In genomic region chr6:53725791-53726575, GRCh38 we compare ENCODE assay signal across 8 cellular contexts.
DNase-seq lines count a peak whose midpoint lies in the region; ATAC-seq, FAIRE-seq and TF ChIP-seq lines count a peak whose summit lies in the region.

No MANE protein-coding gene starts in this region.

- H3K27ac Mint-ChIP-seq in natural killer cell: no peak overlapping the region

- H3K27ac ChIP-seq in OCI-LY3 (ENCODE audit: low read length): no peak overlapping the region

- H3K9me3 Mint-ChIP-seq in natural killer cell: no peaks in the 10 kb centered on the region

- peaks cover 16 to 34% of the 10 kb centered on the region in 2 donors for H3K27me3 Mint-ChIP-seq in natural killer cell (ENCODE audit: low read depth in 2 of 2)

- H3K9me3 ChIP-seq in OCI-LY3 (ENCODE audit: insufficient read depth, low read length): no peaks in the 10 kb centered on the region

- peak overlapping the region; percentile 8; the same call in 1 of the 2 replicates for H2AFZ ChIP-seq in OCI-LY3 (ENCODE audit: low read depth, low read length)

- H3K4me3 Mint-ChIP-seq in natural killer cell: no peak overlapping the region

- H3K27me3 ChIP-seq in OCI-LY3 (ENCODE audit: low read depth, low read length): peaks cover 7% of the 10 kb centered on the region

- H3K9ac ChIP-seq in OCI-LY3 (ENCODE audit: low read length): peak overlapping the region; percentile 28

- peaks cover 18% of the 10 kb centered on the region for H3K4me1 ChIP-seq in OCI-LY3 (ENCODE audit: low read length)

- peak; percentile 90 for ATAC-seq in GM21390 (IDR thresholded peaks at IDR 0.05; ENCODE audit: unreplicated experiment)
- ATAC-seq in natural killer cell: peak; percentile 91 to 98 (median 96)

- no peaks in the 10 kb centered on the region for H3K36me3 Mint-ChIP-seq in natural killer cell

- H3K4me2 ChIP-seq in OCI-LY3 (ENCODE audit: low read length): peak overlapping the region; percentile 68

- H3K4me1 Mint-ChIP-seq in natural killer cell: peaks cover 12 to 13% of the 10 kb centered on the region in 2 donors

- H3K4me3 ChIP-seq in OCI-LY3 (ENCODE audit: low read length): peak overlapping the region; percentile 74

- no peaks in the 10 kb centered on the region for H4K20me1 ChIP-seq in OCI-LY3 (ENCODE audit: insufficient read depth, low read length)

- FAIRE-seq in D721Med (lab: Jason Lieb, UNC): no peak

- TF ChIP-seq CTCF in D721Med (IDR thresholded peaks at IDR 0.05; ENCODE audit: insufficient read depth, missing control alignments): peak; percentile 99
- peak; percentile 97 for TF ChIP-seq CTCF in OCI-LY3 (IDR thresholded peaks at IDR 0.05; ENCODE audit: low read depth, low read length)
- peak; percentile 93 for TF ChIP-seq CTCF in natural killer cell (IDR thresholded peaks at IDR 0.05)

- intact Hi-C loops in natural killer cell (cut with micrococcal nuclease): loop anchor here (5.0 kb wide), 2 partner anchors 74 to 554 kb away; no protein-coding TSS in a partner anchor

- no peak for TF ChIP-seq POLR2A in erythroblast (IDR thresholded peaks at IDR 0.05; ENCODE audit: low read length)

- DNase-seq in D721Med (ENCODE audit: insufficient read length, low spot score): peak; percentile 63
- DNase-seq in HUDEP-2 (lab: John Stamatoyannopoulos, UW; ENCODE audit: unreplicated experiment in 76 of 76): peak in 65 of 76 experiments; percentile 12 to 84 (median 54)
- DNase-seq in activated T-cell treated with anti-CD3 and anti-CD28 coated beads for 1 hour (ENCODE audit: low read depth): peak; percentile 77
- DNase-seq in erythroblast (lab: John Stamatoyannopoulos, UW): peak; percentile 68 to 82
- DNase-seq in natural killer cell: peak; percentile 69
- peak; percentile 31 to 73 (median 62) for DNase-seq in stimulated activated naive CD4-positive, alpha-beta T cell (lab: John Stamatoyannopoulos, UW)

- H3K79me2 ChIP-seq in OCI-LY3 (ENCODE audit: low read length): no peaks in the 10 kb centered on the region

- H3K36me3 ChIP-seq in OCI-LY3 (replicated peaks; ENCODE audit: low read depth, low read length): no peaks in the 10 kb centered on the region
